ENCODE assay signal across 14 cellular contexts in genomic region chr2:112154246-112155110, GRCh38. TPM values are rescaled to one million over a fixed set of nuclear protein-coding genes. Genes with fewer than 3 reads are reported as not detected.
A peak's percentile ranks its signal among the peaks of the same experiment; 100 is the strongest.
DNase-seq lines count a peak whose midpoint lies in the region; ATAC-seq and TF ChIP-seq lines count a peak whose summit lies in the region.
"Had no signal": no experiment of that assay in that cellular context is flagged by ENCODE, and none has a peak within 500 bp of the region (broad histone marks: within the 10 kb centered on the region; RNA-seq: fewer than 3 reads in every experiment).

No MANE protein-coding gene starts in this region.

- peaks cover 36% of the 10 kb centered on the region for H3K4me1 Mint-ChIP-seq in activated naive CD4-positive, alpha-beta T cell treated with anti-CD3 and anti-CD28 coated beads, Interleukin-2, amount 10 ng/mL, durations not matched to agents 7 days and 5 days

- no peaks in the 10 kb centered on the region for H3K27me3 ChIP-seq in SU-DHL-6 (ENCODE audit: low read length)
- no peaks in the 10 kb centered on the region for H3K27me3 ChIP-seq in right lobe of liver
- H3K27me3 ChIP-seq: adrenal gland, colonic mucosa, SJSA1 had no signal

- peak overlapping the region; percentile 10 for H3K4me2 ChIP-seq in SU-DHL-6 (ENCODE audit: low read depth, low read length, poor library complexity, severe bottlenecking)

- TF ChIP-seq POLR2A in right lobe of liver (IDR thresholded peaks at IDR 0.05), result no peak

- CTCF ChIA-PET in activated naive CD4-positive, alpha-beta T cell treated with anti-CD3 and anti-CD28 coated beads, Interleukin-2, amount 10 ng/mL, durations not matched to agents 7 days and 5 days (lab: Charles Lee), result interaction anchor here (1.2 to 1.4 kb wide), 2 partner anchors 19 to 28 kb away, joined by 3 read pairs; no protein-coding TSS in a partner anchor

- peak overlapping the region; percentile 29 for H2AFZ ChIP-seq in SU-DHL-6 (ENCODE audit: low read depth, low read length, severe bottlenecking)

- no peak overlapping the region for H3K4me3 Mint-ChIP-seq in activated naive CD4-positive, alpha-beta T cell treated with anti-CD3 and anti-CD28 coated beads, Interleukin-2, amount 10 ng/mL, durations not matched to agents 7 days and 5 days

- TF ChIP-seq CTCF in SU-DHL-6 (IDR thresholded peaks at IDR 0.05; ENCODE audit: insufficient read depth, low read length, poor library complexity, severe bottlenecking), result no peak
- no peak for TF ChIP-seq CTCF in right lobe of liver (IDR thresholded peaks at IDR 0.05)

- H4K20me1 ChIP-seq in SU-DHL-6 (ENCODE audit: low read depth, low read length), result no peaks in the 10 kb centered on the region

- 53% methylated on average over 2 of the region's 14 CpGs for WGBS in right lobe of liver (ENCODE audit: insufficient coverage, low coverage, low lambda C conversion rate, missing lambda C conversion rate)

- H3K36me3 Mint-ChIP-seq in activated naive CD4-positive, alpha-beta T cell treated with anti-CD3 and anti-CD28 coated beads, Interleukin-2, amount 10 ng/mL, durations not matched to agents 7 days and 5 days, result peaks cover 1% of the 10 kb centered on the region

- intact Hi-C loops in right lobe of liver (cut with DNase I), result no loop called here

- no peaks in the 10 kb centered on the region for H3K36me3 ChIP-seq in SU-DHL-6 (ENCODE audit: low read length)
- no peaks in the 10 kb centered on the region for H3K36me3 ChIP-seq in right lobe of liver
- H3K36me3 ChIP-seq: adrenal gland, colonic mucosa, SJSA1 had no signal

- H3K4me3 ChIP-seq in SU-DHL-6 (ENCODE audit: insufficient read depth, low read length, poor library complexity, severe bottlenecking), result no peak overlapping the region
- no peak overlapping the region for H3K4me3 ChIP-seq in right lobe of liver
- H3K4me3 ChIP-seq: adrenal gland, colonic mucosa, SJSA1 had no signal

- peaks cover 8% of the 10 kb centered on the region for H3K27me3 Mint-ChIP-seq in activated naive CD4-positive, alpha-beta T cell treated with anti-CD3 and anti-CD28 coated beads, Interleukin-2, amount 10 ng/mL, durations not matched to agents 7 days and 5 days

- H3K9me3 Mint-ChIP-seq in activated naive CD4-positive, alpha-beta T cell treated with anti-CD3 and anti-CD28 coated beads, Interleukin-2, amount 10 ng/mL, durations not matched to agents 7 days and 5 days, result no peaks in the 10 kb centered on the region

- H3F3A ChIP-seq in SU-DHL-6 (ENCODE audit: insufficient read depth), result peaks cover 5% of the 10 kb centered on the region

- peak; percentile 65 for DNase-seq in activated naive CD4-positive, alpha-beta T cell treated with anti-CD3 and anti-CD28 coated beads, Interleukin-2, amount 10 ng/mL, durations not matched to agents 7 days and 5 days
- no peak for DNase-seq in activated naive CD4-positive, alpha-beta T cell treated with anti-CD3 and anti-CD28 coated beads, Interleukin-2, amount 50 U/mL, for 16 hours
- DNase-seq in central memory CD4-positive, alpha-beta T cell, result peak; percentile 62
- DNase-seq in stimulated activated naive CD8-positive, alpha-beta T cell treated with anti-CD3 and anti-CD28 coated beads, Interleukin-15, Interleukin-2, amounts not matched to agents 100 U/mL and 50 U/mL, for 24 hours, result no peak
- DNase-seq in right lobe of liver, result no peak
- DNase-seq: colonic mucosa, DMS153, mammary epithelial cell, NCI-H2081 treated with DMSO at 0.1 percent for 48 hours had no signal

- no peak overlapping the region for H3K9ac ChIP-seq in SU-DHL-6 (ENCODE audit: low read length)

- H3K9me2 ChIP-seq in SU-DHL-6 (replicated peaks; ENCODE audit: insufficient read depth, low read length), result no peaks in the 10 kb centered on the region

- H3K27ac Mint-ChIP-seq in activated naive CD4-positive, alpha-beta T cell treated with anti-CD3 and anti-CD28 coated beads, Interleukin-2, amount 10 ng/mL, durations not matched to agents 7 days and 5 days, result peak overlapping the region; percentile 85

- H3K27ac ChIP-seq in SU-DHL-6 (ENCODE audit: low read depth, low read length) (no peak overlapping the region), right lobe of liver (no peak overlapping the region)
- H3K27ac ChIP-seq: adrenal gland, colonic mucosa, SJSA1 had no signal

- H3K9me3 ChIP-seq in SU-DHL-6 (ENCODE audit: insufficient read depth, low read length) (no peaks in the 10 kb centered on the region), right lobe of liver (no peaks in the 10 kb centered on the region)
- H3K9me3 ChIP-seq: adrenal gland, colonic mucosa, SJSA1 had no signal

- no peaks in the 10 kb centered on the region for H3K4me1 ChIP-seq in right lobe of liver
- H3K4me1 ChIP-seq: adrenal gland, colonic mucosa had no signal

- ATAC-seq in stimulated activated naive CD8-positive, alpha-beta T cell treated with anti-CD3 and anti-CD28 coated beads, Interleukin-15, Interleukin-2, amounts not matched to agents 100 U/mL and 50 U/mL, for 24 hours, result peak; percentile 53
- ATAC-seq in right lobe of liver (no peak), GM21526 (IDR thresholded peaks at IDR 0.05; ENCODE audit: low FRiP score, unreplicated experiment) (no peak), HG03378 (IDR thresholded peaks at IDR 0.05; ENCODE audit: unreplicated experiment) (no peak)

- no peaks in the 10 kb centered on the region for H3K79me2 ChIP-seq in SU-DHL-6 (ENCODE audit: insufficient read depth, low read length)

RNA-seq across cellular contexts. Expression of gene FBLN7, which starts 16.3 kb away (rescaled TPM):
- 1 to 10 TPM; 1.2 to 5.4 (median 2.9) TPM for total RNA-seq in right lobe of liver
- total RNA-seq: SJSA1 had no signal

Comparison
In these comparisons a context has a peak if more than half of its experiments do, and no peak if none do; other contexts are left out.
1. DNase-seq: peak in activated naive CD4-positive, alpha-beta T cell treated with anti-CD3 and anti-CD28 coated beads, Interleukin-2, amount 10 ng/mL, durations not matched to agents 7 days and 5 days (single experiment) and central memory CD4-positive, alpha-beta T cell (single experiment); none in activated naive CD4-positive, alpha-beta T cell treated with anti-CD3 and anti-CD28 coated beads, Interleukin-2, amount 50 U/mL, for 16 hours (single experiment), stimulated activated naive CD8-positive, alpha-beta T cell treated with anti-CD3 and anti-CD28 coated beads, Interleukin-15, Interleukin-2, amounts not matched to agents 100 U/mL and 50 U/mL, for 24 hours (single experiment) and right lobe of liver (0 of 3).